Comparison of ENCODE assay signal across 33 cellular contexts in the genomic region with DNA sequence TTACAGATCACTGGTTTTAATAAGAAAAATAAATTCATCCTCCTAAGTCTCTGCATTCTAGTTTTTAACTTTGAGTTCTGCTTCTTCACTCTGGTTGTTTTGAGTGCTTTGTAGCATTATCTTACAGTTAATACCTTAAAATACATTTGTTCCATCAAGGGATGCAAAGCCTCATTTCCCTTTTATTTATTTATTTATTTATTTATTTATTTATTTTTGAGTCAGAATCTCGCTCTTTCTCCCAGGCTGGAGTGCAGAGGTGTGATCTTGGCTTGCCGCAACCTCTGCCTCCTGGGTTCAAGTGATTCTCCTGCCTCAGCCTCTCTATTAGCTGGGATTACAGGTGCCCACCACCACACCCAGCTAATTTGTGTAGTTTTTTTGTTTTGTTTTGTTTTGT.
"Had no signal": no experiment of that assay in that cellular context is flagged by ENCODE, and none has a peak within 500 bp of the region (broad histone marks: within the 10 kb centered on the region; RNA-seq: fewer than 3 reads in every experiment).

No MANE protein-coding gene starts in this region.

- H3K27ac ChIP-seq: adrenal gland, ascending aorta, body of pancreas, brain microvascular endothelial cell, breast epithelium, cardiac muscle cell had no signal

- ATAC-seq: activated naive CD4-positive, alpha-beta T cell treated with anti-CD3 and anti-CD28 coated beads, Interleukin-2, amount 50 U/mL, for 72 hours; activated naive CD8-positive, alpha-beta T cell treated with anti-CD3 and anti-CD28 coated beads, Interleukin-2, amount 50 U/mL, for 24 hours; activated T-cell treated with anti-CD3 and anti-CD28 coated beads, Interleukin-2, amount 50 U/mL, for 4 hours; activated T-cell treated with anti-CD3 and anti-CD28 coated beads, Interleukin-2, amount 50 U/mL, for 72 hours; activated T-helper 17 cell treated with anti-CD3 and anti-CD28 coated beads, Interleukin-2, amount 50 U/mL, for 72 hours; body of pancreas had no signal

- H3K4me3 ChIP-seq: adrenal gland, ascending aorta, body of pancreas, breast epithelium, cardiac muscle cell had no signal

- H3K4me1 ChIP-seq: adrenal gland, ascending aorta, body of pancreas, breast epithelium had no signal

- DNase-seq: activated effector memory CD4-positive, alpha-beta T cell treated with anti-CD3 and anti-CD28 coated beads, Interleukin-2, amount 50 U/mL, for 16 hours; activated effector memory CD4-positive, alpha-beta T cell treated with Interleukin-2 at 50 U/mL for 16 hours; activated gamma-delta T cell; activated gamma-delta T cell treated with Interleukin-2 at 50 U/mL for 16 hours; activated naive CD4-positive, alpha-beta T cell; activated naive CD4-positive, alpha-beta T cell treated with anti-CD3 and anti-CD28 coated beads for 36 hours; activated naive CD4-positive, alpha-beta T cell treated with anti-CD3 and anti-CD28 coated beads, Interleukin-2, amount 10 ng/mL, durations not matched to agents 7 days and 5 days; activated naive CD4-positive, alpha-beta T cell treated with anti-CD3 and anti-CD28 coated beads, Interleukin-2, amount 50 U/mL, for 16 hours; activated naive CD4-positive, alpha-beta T cell treated with Interleukin-2 at 50 U/mL for 16 hours; activated naive CD8-positive, alpha-beta T cell treated with anti-CD3 and anti-CD28 coated beads for 36 hours; activated naive CD8-positive, alpha-beta T cell treated with anti-CD3 and anti-CD28 coated beads, Interleukin-2, amount 10 ng/mL, durations not matched to agents 7 days and 5 days; activated naive CD8-positive, alpha-beta T cell treated with anti-CD3 and anti-CD28 coated beads, Interleukin-2, amount 50 U/mL, for 24 hours; activated T-cell treated with anti-CD3 and anti-CD28 coated beads, Interleukin-2, amount 50 U/mL, for 4 hours; activated T-cell treated with anti-CD3 and anti-CD28 coated beads, Interleukin-2, amount 50 U/mL, for 48 hours; activated T-cell treated with anti-CD3 and anti-CD28 coated beads, Interleukin-2, amount 50 U/mL, for 72 hours; adrenal gland; amniotic stem cell; amygdala; anterior cingulate cortex; aorta; body of pancreas; brain microvascular endothelial cell; caudate nucleus; central memory CD4-positive, alpha-beta T cell; cerebellar nuclear complex had no signal

- H3K27me3 ChIP-seq: adrenal gland, ascending aorta, body of pancreas, brain microvascular endothelial cell, breast epithelium, cardiac muscle cell had no signal

- H3K9me3 ChIP-seq: adrenal gland, ascending aorta, body of pancreas had no signal

- FAIRE-seq: astrocyte, bronchial epithelial cell, colon had no signal

- H3K36me3 ChIP-seq: adrenal gland, ascending aorta, brain microvascular endothelial cell, breast epithelium, cardiac muscle cell had no signal
